Comparison of ENCODE assay signal across 24 cellular contexts in the genomic region with DNA sequence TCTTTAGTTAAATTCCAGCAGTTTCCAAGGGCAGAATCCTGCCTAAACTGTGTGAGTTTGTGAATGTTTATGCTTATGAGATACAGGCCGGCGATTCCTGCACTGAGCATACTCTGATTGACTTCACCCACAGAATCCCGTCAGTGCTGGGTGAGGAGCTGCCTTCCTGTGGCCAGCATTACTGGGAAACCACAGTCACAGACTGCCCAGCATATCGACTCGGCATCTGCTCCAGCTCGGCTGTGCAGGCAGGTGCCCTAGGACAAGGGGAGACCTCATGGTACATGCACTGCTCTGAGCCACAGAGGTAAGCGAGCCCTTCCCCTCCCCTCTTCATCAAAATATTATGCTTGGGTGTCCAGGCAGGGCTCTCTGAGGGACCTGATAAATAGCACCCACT.
"Had no signal": no experiment of that assay in that cellular context is flagged by ENCODE, and none has a peak within 500 bp of the region (broad histone marks: within the 10 kb centered on the region; RNA-seq: fewer than 3 reads in every experiment).

No MANE protein-coding gene starts in this region.

- H3K9me3 Mint-ChIP-seq: activated B cell treated with CpG ODN at 0.5 μM for 24 hours; activated naive CD8-positive, alpha-beta T cell treated with anti-CD3 and anti-CD28 coated beads, Interleukin-2, amount 10 ng/mL, durations not matched to agents 7 days and 5 days; activated T-helper 1 cell treated with anti-CD3 and anti-CD28 coated beads, Interleukin-12 subunit alpha, Interleukin-12 subunit beta, Interleukin-2, Interleukin-4 antibody, amounts not matched to agents 30 ng/mL and 10 ng/mL and 1 ng/mL, durations not matched to agents 14 hours and 24 hours and 36 hours; dendritic cell treated with granulocyte-macrophage colony-stimulating factor and Interleukin-4, amounts not matched to agents 40 ng/mL and 50 ng/mL, for 4 days; endodermal cell; memory B cell; stimulated activated naive B cell treated with anti-CD40 and anti-IgM and Interleukin-4, amounts not matched to agents 10 μg/mL and 1 μg/mL and 100 μg/mL, for 72 hours had no signal

- FAIRE-seq: small intestine had no signal

- H3K27ac Mint-ChIP-seq: activated B cell treated with CpG ODN at 0.5 μM for 24 hours; activated naive CD4-positive, alpha-beta T cell treated with anti-CD3 and anti-CD28 coated beads for 36 hours; activated naive CD8-positive, alpha-beta T cell treated with anti-CD3 and anti-CD28 coated beads, Interleukin-2, amount 10 ng/mL, durations not matched to agents 7 days and 5 days; activated T-helper 1 cell treated with anti-CD3 and anti-CD28 coated beads, Interleukin-12 subunit alpha, Interleukin-12 subunit beta, Interleukin-2, Interleukin-4 antibody, amounts not matched to agents 30 ng/mL and 10 ng/mL and 1 ng/mL, durations not matched to agents 14 hours and 24 hours and 36 hours; dendritic cell treated with granulocyte-macrophage colony-stimulating factor and Interleukin-4, amounts not matched to agents 40 ng/mL and 50 ng/mL, for 4 days; endodermal cell; memory B cell; naive thymus-derived CD8-positive, alpha-beta T cell; stimulated activated naive B cell treated with anti-CD40 and anti-IgM and Interleukin-4, amounts not matched to agents 10 μg/mL and 1 μg/mL and 100 μg/mL, for 72 hours; T-helper 17 cell had no signal

- H3K36me3 Mint-ChIP-seq: memory B cell; stimulated activated naive B cell treated with anti-CD40 and anti-IgM and Interleukin-4, amounts not matched to agents 10 μg/mL and 1 μg/mL and 100 μg/mL, for 72 hours had no signal

- H3K4me2 ChIP-seq: SK-N-SH had no signal

- H3K27me3 Mint-ChIP-seq: dendritic cell treated with granulocyte-macrophage colony-stimulating factor and Interleukin-4, amounts not matched to agents 40 ng/mL and 50 ng/mL, for 4 days had no signal

- H3K27ac ChIP-seq: breast epithelium, foreskin keratinocyte, stomach, tibial artery had no signal

- H3K9me3 ChIP-seq: breast epithelium, right lobe of liver, SK-N-SH, stomach, tibial artery had no signal

- H3K4me1 Mint-ChIP-seq: activated B cell treated with CpG ODN at 0.5 μM for 24 hours; endodermal cell; memory B cell; stimulated activated naive B cell treated with anti-CD40 and anti-IgM and Interleukin-4, amounts not matched to agents 10 μg/mL and 1 μg/mL and 100 μg/mL, for 72 hours had no signal

- H3K9ac ChIP-seq: SK-N-SH had no signal

- H3K4me3 Mint-ChIP-seq: activated B cell treated with CpG ODN at 0.5 μM for 24 hours; activated naive CD4-positive, alpha-beta T cell treated with anti-CD3 and anti-CD28 coated beads for 36 hours; activated naive CD8-positive, alpha-beta T cell treated with anti-CD3 and anti-CD28 coated beads, Interleukin-2, amount 10 ng/mL, durations not matched to agents 7 days and 5 days; activated T-helper 1 cell treated with anti-CD3 and anti-CD28 coated beads, Interleukin-12 subunit alpha, Interleukin-12 subunit beta, Interleukin-2, Interleukin-4 antibody, amounts not matched to agents 30 ng/mL and 10 ng/mL and 1 ng/mL, durations not matched to agents 14 hours and 24 hours and 36 hours; dendritic cell treated with granulocyte-macrophage colony-stimulating factor and Interleukin-4, amounts not matched to agents 40 ng/mL and 50 ng/mL, for 4 days; endodermal cell; memory B cell; naive thymus-derived CD8-positive, alpha-beta T cell; stimulated activated naive B cell treated with anti-CD40 and anti-IgM and Interleukin-4, amounts not matched to agents 10 μg/mL and 1 μg/mL and 100 μg/mL, for 72 hours; T-helper 17 cell had no signal

- H3K4me1 ChIP-seq: breast epithelium, foreskin keratinocyte, tibial artery had no signal

- H3K36me3 ChIP-seq: breast epithelium, right lobe of liver had no signal

- ATAC-seq: naive thymus-derived CD8-positive, alpha-beta T cell; T-helper 17 cell had no signal

- DNase-seq: activated B cell treated with CpG ODN at 0.5 μM for 24 hours; activated effector memory CD4-positive, alpha-beta T cell treated with anti-CD3 and anti-CD28 coated beads, Interleukin-2, amount 50 U/mL, for 16 hours; activated naive CD4-positive, alpha-beta T cell treated with anti-CD3 and anti-CD28 coated beads for 36 hours; activated naive CD8-positive, alpha-beta T cell treated with anti-CD3 and anti-CD28 coated beads, Interleukin-2, amount 10 ng/mL, durations not matched to agents 7 days and 5 days; central memory CD4-positive, alpha-beta T cell; endodermal cell; foreskin keratinocyte; midbrain; naive thymus-derived CD8-positive, alpha-beta T cell; right lobe of liver; SK-N-SH; small intestine; stimulated activated CD4-positive, alpha-beta T cell treated with anti-CD3 and anti-CD28 coated beads, Interleukin-1b, Interleukin-23, amount 100 ng/mL, for 48 hours; stimulated activated CD4-positive, alpha-beta T cell treated with anti-CD3 and anti-CD28 coated beads, Interleukin-4, amount 100 ng/mL, for 4 hours; stimulated activated CD8-positive, alpha-beta memory T cell treated with anti-CD3 and anti-CD28 coated beads, Interleukin-4, amount 100 ng/mL, for 48 hours; stimulated activated naive B cell treated with anti-CD40 and anti-IgM and Interleukin-4, amounts not matched to agents 10 μg/mL and 1 μg/mL and 100 μg/mL, for 72 hours; stomach; SW 1271; T-helper 17 cell; tibial artery had no signal

- H3K27me3 ChIP-seq: breast epithelium, right lobe of liver, stomach, tibial artery had no signal

- H3K9me2 ChIP-seq: SK-N-SH had no signal

- H3K4me3 ChIP-seq: breast epithelium, right lobe of liver, stomach, tibial artery had no signal
